ENCODE assay signal across 24 cellular contexts in genomic region chr7:70466725-70467364, GRCh38.
"Had no signal": no experiment of that assay in that cellular context is flagged by ENCODE, and none has a peak within 500 bp of the region (broad histone marks: within the 10 kb centered on the region; RNA-seq: fewer than 3 reads in every experiment).

No MANE protein-coding gene starts in this region.

- H3K4me1 ChIP-seq: SJSA1 had no signal

- H3K4me3 ChIP-seq: SJSA1 had no signal

- H3K9me3 ChIP-seq: SJSA1 had no signal

- H3K27me3 Mint-ChIP-seq: activated naive CD8-positive, alpha-beta T cell had no signal

- H3K27me3 ChIP-seq: brain microvascular endothelial cell, SJSA1 had no signal

- DNase-seq: activated CD4-positive, alpha-beta T cell treated with anti-CD3 and anti-CD28 coated beads for 48 hours; activated CD4-positive, alpha-beta T cell treated with anti-CD3 and anti-CD28 coated beads, Interleukin-2, amount 50 U/mL, for 4 hours; activated CD4-positive, CD25-positive, alpha-beta regulatory T cell treated with anti-CD3 and anti-CD28 coated beads, Interleukin-2, amount 50 U/mL, for 72 hours; activated CD8-positive, alpha-beta memory T cell treated with anti-CD3 and anti-CD28 coated beads, Interleukin-2, amount 50 U/mL, for 48 hours; activated CD8-positive, alpha-beta T cell treated with anti-CD3 and anti-CD28 coated beads, Interleukin-2, amount 10 ng/mL, durations not matched to agents 7 days and 5 days; activated effector memory CD4-positive, alpha-beta T cell treated with anti-CD3 and anti-CD28 coated beads, Interleukin-2, amount 50 U/mL, for 16 hours; activated naive CD4-positive, alpha-beta T cell treated with Interleukin-2 at 50 U/mL for 16 hours; activated T-cell treated with anti-CD3 and anti-CD28 coated beads, Interleukin-2, amount 50 U/mL, for 1 hour; brain microvascular endothelial cell; KG1; NCI-H1092; NCI-H1417 treated with DMSO at 0.1 percent for 48 hours; NCI-H1694; NCI-H2029; NCI-H2107; NCI-H446; NCI-H524; PC-3; SHP77; SW 1271 had no signal

- H3K27ac Mint-ChIP-seq: activated CD8-positive, alpha-beta T cell treated with anti-CD3 and anti-CD28 coated beads, Interleukin-2, amount 10 ng/mL, durations not matched to agents 7 days and 5 days; activated naive CD8-positive, alpha-beta T cell; T-helper 1 cell treated with Interleukin-12 subunit alpha and Interleukin-12 subunit beta and Interleukin-4 antibody, amounts not matched to agents 30 μg/mL and 1 μg/mL, for 36 hours had no signal

- H3K36me3 ChIP-seq: brain microvascular endothelial cell, SJSA1 had no signal

- H3K4me3 Mint-ChIP-seq: activated CD8-positive, alpha-beta T cell treated with anti-CD3 and anti-CD28 coated beads, Interleukin-2, amount 10 ng/mL, durations not matched to agents 7 days and 5 days; activated naive CD8-positive, alpha-beta T cell; T-helper 1 cell treated with Interleukin-12 subunit alpha and Interleukin-12 subunit beta and Interleukin-4 antibody, amounts not matched to agents 30 μg/mL and 1 μg/mL, for 36 hours had no signal

- H3K36me3 Mint-ChIP-seq: activated naive CD8-positive, alpha-beta T cell had no signal

- H3K9me3 Mint-ChIP-seq: T-helper 1 cell treated with Interleukin-12 subunit alpha and Interleukin-12 subunit beta and Interleukin-4 antibody, amounts not matched to agents 30 μg/mL and 1 μg/mL, for 36 hours had no signal

- ATAC-seq: activated CD8-positive, alpha-beta T cell treated with anti-CD3 and anti-CD28 coated beads, Interleukin-2, amount 10 ng/mL, durations not matched to agents 7 days and 5 days; PC-3; SK-N-SH treated with all-trans-retinoic acid at 6 μM for 48 hours had no signal
